Comparison of ENCODE assay signal across 27 cellular contexts in genomic region chr3:131250466-131250865, GRCh38.
"Had no signal": no experiment of that assay in that cellular context is flagged by ENCODE, and none has a peak within 500 bp of the region (broad histone marks: within the 10 kb centered on the region; RNA-seq: fewer than 3 reads in every experiment).

No MANE protein-coding gene starts in this region.

- FAIRE-seq: endometrium, endothelial cell of umbilical vein had no signal

- DNase-seq: activated B cell treated with CpG ODN at 0.5 μM for 24 hours; activated CD4-positive, alpha-beta T cell treated with anti-CD3 and anti-CD28 coated beads for 48 hours; activated CD4-positive, alpha-beta T cell treated with anti-CD3 and anti-CD28 coated beads, Interleukin-2, amount 50 U/mL, for 1 hour; activated CD4-positive, alpha-beta T cell treated with anti-CD3 and anti-CD28 coated beads, Interleukin-2, amount 50 U/mL, for 48 hours; activated CD8-positive, alpha-beta memory T cell treated with anti-CD3 and anti-CD28 coated beads for 24 hours; activated CD8-positive, alpha-beta T cell treated with anti-CD3 and anti-CD28 coated beads for 36 hours; activated effector memory CD4-positive, alpha-beta T cell treated with anti-CD3 and anti-CD28 coated beads, Interleukin-2, amount 50 U/mL, for 16 hours; activated naive CD4-positive, alpha-beta T cell treated with anti-CD3 and anti-CD28 coated beads for 36 hours; activated naive CD8-positive, alpha-beta T cell treated with anti-CD3 and anti-CD28 coated beads for 36 hours; activated naive CD8-positive, alpha-beta T cell treated with anti-CD3 and anti-CD28 coated beads, Interleukin-2, amount 50 U/mL, for 24 hours; activated T-cell treated with anti-CD3 and anti-CD28 coated beads, Interleukin-2, amount 50 U/mL, for 48 hours; adrenal gland; amygdala; aorta; body of pancreas; central memory CD4-positive, alpha-beta T cell; cerebellar nuclear complex; colonic mucosa; effector CD8-positive, alpha-beta T cell; foreskin fibroblast; head of caudate nucleus; T-helper 1 cell; T-helper 17 cell; T1000; WERI-Rb-1 had no signal
